9 cellular contexts compared by ENCODE assay signal in genomic region chr3:129046037-129046731, GRCh38. TPM values are rescaled to one million over a fixed set of nuclear protein-coding genes. Genes with fewer than 3 reads are reported as not detected.
DNase-seq lines count a peak whose midpoint lies in the region; ATAC-seq and TF ChIP-seq lines count a peak whose summit lies in the region.
"Had no signal": no experiment of that assay in that cellular context is flagged by ENCODE, and none has a peak within 500 bp of the region (broad histone marks: within the 10 kb centered on the region; RNA-seq: fewer than 3 reads in every experiment).

No MANE protein-coding gene starts in this region.

- H4K5ac ChIP-seq in H9 (ENCODE audit: insufficient read length, low read depth, low read length) = no peak overlapping the region

- peaks cover 0 to 13% of the 10 kb centered on the region in 2 experiments; a peak in 2 of 4 replicates for H3K4me1 Mint-ChIP-seq in H9
- peaks cover 2% of the 10 kb centered on the region for H3K4me1 Mint-ChIP-seq in activated naive CD8-positive, alpha-beta T cell treated with anti-CD3 and anti-CD28 coated beads, Interleukin-2, amount 50 U/mL, for 24 hours

- no peak overlapping the region for H4K8ac ChIP-seq in H9 (replicated peaks; ENCODE audit: insufficient read length, low read depth, low read length)

- no peak overlapping the region for H3K9ac ChIP-seq in H9 (ENCODE audit: extremely low read depth, insufficient read length, low read length)
- H3K9ac ChIP-seq in iPS-15b (ENCODE audit: low read depth, low read length) = no peak overlapping the region
- H3K9ac ChIP-seq in skeletal muscle tissue (ENCODE audit: low read depth in 1 of 3, low read length in 3 of 3) = peak overlapping the region in 2 of 3 donors; percentile 6 to 64

- peaks cover 10 to 19% of the 10 kb centered on the region in 2 experiments; a peak in 4 of 5 replicates for H3K9me3 Mint-ChIP-seq in H9
- H3K9me3 Mint-ChIP-seq in activated naive CD8-positive, alpha-beta T cell treated with anti-CD3 and anti-CD28 coated beads, Interleukin-2, amount 50 U/mL, for 24 hours = peaks cover 5% of the 10 kb centered on the region

- no peak overlapping the region for H2BK20ac ChIP-seq in H9 (ENCODE audit: low read depth, low read length, poor library complexity, severe bottlenecking)

- H3K23me2 ChIP-seq in H9 (ENCODE audit: insufficient read length, low read depth, low read length, poor library complexity, severe bottlenecking) = no peaks in the 10 kb centered on the region

- no peak overlapping the region for H2AK5ac ChIP-seq in H9 (ENCODE audit: insufficient read length, low read length)

- no peak overlapping the region for H2BK12ac ChIP-seq in H9 (ENCODE audit: insufficient read length, low read depth, low read length)

- H4K20me1 ChIP-seq in H9 (ENCODE audit: control insufficient read depth, insufficient read depth, insufficient read length) = no peaks in the 10 kb centered on the region

- H3K27me3 Mint-ChIP-seq in H9 (ENCODE audit: low read depth) = peaks cover 2% of the 10 kb centered on the region; the same call in 1 of the 2 replicates
- H3K27me3 Mint-ChIP-seq in activated naive CD8-positive, alpha-beta T cell treated with anti-CD3 and anti-CD28 coated beads, Interleukin-2, amount 50 U/mL, for 24 hours = peaks cover 13% of the 10 kb centered on the region

- H3K36me3 ChIP-seq in iPS-15b (ENCODE audit: control insufficient read depth, insufficient read depth, low read length) = no peaks in the 10 kb centered on the region
- H3K36me3 ChIP-seq in skeletal muscle tissue (ENCODE audit: control insufficient read depth in 3 of 3, insufficient read depth in 3 of 3, low read length in 3 of 3) = no peaks in the 10 kb centered on the region
- no peaks in the 10 kb centered on the region for H3K36me3 ChIP-seq in adrenal gland (replicated peaks in 1 of 2)

- no peak overlapping the region for H3K4ac ChIP-seq in H9 (ENCODE audit: low read depth, low read length)

- TF ChIP-seq CTCF in H9 (conservative IDR thresholded peaks at IDR 0.05) = peak; percentile 58
- no peak for TF ChIP-seq CTCF in adrenal gland (IDR thresholded peaks at IDR 0.05)

- TF ChIP-seq POLR2A in adrenal gland (IDR thresholded peaks at IDR 0.05) = no peak

- intact Hi-C loops in adrenal gland (cut with DNase I) = no loop called here

- no peak overlapping the region for H3K4me2 ChIP-seq in H9 (ENCODE audit: insufficient read depth, insufficient read length, low read length)

- H3K9me3 ChIP-seq in H9 (ENCODE audit: control insufficient read depth, low read depth, low read length) (no peaks in the 10 kb centered on the region), iPS-15b (ENCODE audit: control insufficient read depth, insufficient read depth, low read length) (no peaks in the 10 kb centered on the region), skeletal muscle tissue (ENCODE audit: control insufficient read depth in 3 of 3, low read length in 3 of 3) (peaks cover 0 to 2% (median 0%) of the 10 kb centered on the region in 3 donors), adrenal gland (replicated peaks in 1 of 3) (no peaks in the 10 kb centered on the region)

- H3K4me1 ChIP-seq in H9 (ENCODE audit: insufficient read depth, low read length) (no peaks in the 10 kb centered on the region; the same call in 1 of the 2 replicates), iPS-15b (ENCODE audit: control insufficient read depth, insufficient read depth, low read length) (no peaks in the 10 kb centered on the region), skeletal muscle tissue (ENCODE audit: control insufficient read depth in 3 of 3, insufficient read depth in 3 of 3, low read length in 3 of 3) (peaks cover 0 to 5% (median 0%) of the 10 kb centered on the region in 3 donors), adrenal gland (replicated peaks in 1 of 2) (peaks cover 0 to 8% of the 10 kb centered on the region in 2 donors)

- no peak overlapping the region for H3K18ac ChIP-seq in H9 (ENCODE audit: insufficient read length, low read depth, low read length)

- H3K27me3 ChIP-seq in H9 (ENCODE audit: insufficient read depth, low read length) (no peaks in the 10 kb centered on the region), iPS-15b (ENCODE audit: control insufficient read depth, insufficient read depth, low read length) (peaks cover 7% of the 10 kb centered on the region), skeletal muscle tissue (ENCODE audit: control insufficient read depth in 3 of 3, insufficient read depth in 3 of 3, low read length in 3 of 3) (peaks cover 10 to 13% (median 13%) of the 10 kb centered on the region in 3 donors), adrenal gland (peaks cover 13% of the 10 kb centered on the region)

- peaks cover 0 to 6% (median 0%) of the 10 kb centered on the region in 3 experiments; a peak in 2 of 7 replicates for H3K36me3 Mint-ChIP-seq in H9 (ENCODE audit: insufficient read depth in 1 of 3, low read depth in 3 of 3)
- no peaks in the 10 kb centered on the region for H3K36me3 Mint-ChIP-seq in activated naive CD8-positive, alpha-beta T cell treated with anti-CD3 and anti-CD28 coated beads, Interleukin-2, amount 50 U/mL, for 24 hours (ENCODE audit: low read depth)

- no peak overlapping the region for H2AFZ ChIP-seq in H9 (ENCODE audit: low read length)

- no peak overlapping the region for H3K23ac ChIP-seq in H9 (ENCODE audit: insufficient read length, low read depth, low read length)

- no peak overlapping the region for H3K27ac Mint-ChIP-seq in H9
- no peak overlapping the region for H3K27ac Mint-ChIP-seq in activated naive CD8-positive, alpha-beta T cell treated with anti-CD3 and anti-CD28 coated beads, Interleukin-2, amount 50 U/mL, for 24 hours

- H3K79me1 ChIP-seq in H9 (ENCODE audit: insufficient read depth, low read depth, low read length, poor library complexity, severe bottlenecking) = no peaks in the 10 kb centered on the region

- WGBS in H9 (ENCODE audit: extremely low coverage, insufficient read length, low lambda C conversion rate) = no CpG with 5 or more reads among the region's 67 CpGs
- WGBS in adrenal gland, 4 donors = 22 to 44% (median 27%) methylated on average over 17 to 65 of the region's 67 CpGs

- peak; percentile 45 for ATAC-seq in activated naive CD8-positive, alpha-beta T cell treated with anti-CD3 and anti-CD28 coated beads, Interleukin-2, amount 50 U/mL, for 24 hours
- ATAC-seq in HG03196 (IDR thresholded peaks at IDR 0.05; ENCODE audit: unreplicated experiment) = no peak
- no peak for ATAC-seq in HG03460 (IDR thresholded peaks at IDR 0.05; ENCODE audit: unreplicated experiment)
- no peak for ATAC-seq in HG02970 (IDR thresholded peaks at IDR 0.05; ENCODE audit: low FRiP score, unreplicated experiment)

- no peak overlapping the region for H4K91ac ChIP-seq in H9 (ENCODE audit: insufficient read length, low read depth, low read length)

- H3K4me3 ChIP-seq in iPS-15b (ENCODE audit: low read depth, low read length) = peak overlapping the region; percentile 32
- H3K4me3 ChIP-seq in skeletal muscle tissue (ENCODE audit: low read length in 3 of 3) = peak overlapping the region in 2 of 3 donors; percentile 40 to 56
- peak overlapping the region in 1 of 4 donors; percentile 37 for H3K4me3 ChIP-seq in adrenal gland

- no peak overlapping the region for H2BK120ac ChIP-seq in H9 (ENCODE audit: low read depth, low read length, poor library complexity, severe bottlenecking)

- no peak overlapping the region for H3T11ph ChIP-seq in H9 (ENCODE audit: low read length)

- peak; percentile 79 for DNase-seq in H9
- no peak for DNase-seq in activated naive CD8-positive, alpha-beta T cell treated with anti-CD3 and anti-CD28 coated beads, Interleukin-2, amount 50 U/mL, for 24 hours
- DNase-seq in adrenal gland = no peak
- DNase-seq: NK-92 treated with Interleukin-12 subunit alpha and Interleukin-12 subunit beta, amount 100 ng/mL, for 24 hours had no signal

- H2BK5ac ChIP-seq in H9 (ENCODE audit: insufficient read length, low read length) = no peak overlapping the region

- H3K14ac ChIP-seq in H9 (ENCODE audit: insufficient read depth, low read length) = no peak overlapping the region

- H2BK15ac ChIP-seq in H9 (ENCODE audit: low read depth, low read length) = no peak overlapping the region

- H3K79me2 ChIP-seq in H9 (ENCODE audit: insufficient read depth, low read length) = no peaks in the 10 kb centered on the region

- H3K56ac ChIP-seq in H9 (ENCODE audit: insufficient read length, low read depth, low read length) = no peak overlapping the region

- H3K27ac ChIP-seq in H9 (ENCODE audit: insufficient read length, low read depth, low read length) (no peak overlapping the region), skeletal muscle tissue (ENCODE audit: low read depth, low read length) (no peak overlapping the region), adrenal gland (no peak overlapping the region)

- no peak overlapping the region for H3K4me3 Mint-ChIP-seq in H9
- no peak overlapping the region for H3K4me3 Mint-ChIP-seq in activated naive CD8-positive, alpha-beta T cell treated with anti-CD3 and anti-CD28 coated beads, Interleukin-2, amount 50 U/mL, for 24 hours

RNA-seq across cellular contexts. Expression of gene GP9, which starts 14.4 kb away (rescaled TPM):
- total RNA-seq in H9 (2021) (not detected in 2 replicates), skeletal muscle tissue (not detected), adrenal gland (not detected)
- polyA plus RNA-seq in adrenal gland = under 1 TPM in 1 of 3 donors, not detected in 2; 0.13 TPM

RNA-seq across cellular contexts. Expression of gene EFCC1, which starts 45.1 kb away (rescaled TPM):
- 0.09 TPM in 1 of 2 replicates, not detected in the other for total RNA-seq in H9 (2021)
- 1.0 TPM for total RNA-seq in skeletal muscle tissue
- total RNA-seq in adrenal gland = 1 to 10 TPM in 7 of 8 donors, under 1 TPM in 1; 0.60 to 4.7 (median 1.8) TPM
- polyA plus RNA-seq in adrenal gland = 1 to 10 TPM in 2 of 3 donors, under 1 TPM in 1; 0.46 to 6.0 (median 1.9) TPM

RNA-seq across cellular contexts. Expression of gene CFAP92, which starts 52.3 kb away (rescaled TPM):
- total RNA-seq in H9 (2021) (0.92 and 1.2 TPM in 2 replicates), skeletal muscle tissue (1.6 TPM), adrenal gland (1 to 10 TPM in 2 of 8 donors, under 1 TPM in 5, not detected in 1; 0.14 to 1.9 (median 0.29) TPM)
- polyA plus RNA-seq in adrenal gland = under 1 TPM; 0.27 to 0.48 (median 0.48) TPM

Comparison
In these comparisons a context has a peak if more than half of its experiments do, and no peak if none do; other contexts are left out.
1. H3K9ac ChIP-seq: peak in skeletal muscle tissue (2 of 3); none in H9 (single experiment) and iPS-15b (single experiment).